In genomic region chr10:26780793-26781601, GRCh38 we compare ENCODE assay signal across 9 cellular contexts.
DNase-seq lines count a peak whose midpoint lies in the region; ATAC-seq and TF ChIP-seq lines count a peak whose summit lies in the region.
"Had no signal": no experiment of that assay in that cellular context is flagged by ENCODE, and none has a peak within 500 bp of the region (broad histone marks: within the 10 kb centered on the region; RNA-seq: fewer than 3 reads in every experiment).

No MANE protein-coding gene starts in this region.

- no peaks in the 10 kb centered on the region for H3K9me3 ChIP-seq in BE2C

- DNase-seq in AG08396 (ENCODE audit: low spot score) (peak; percentile 57), iPS-NIHi7 (ENCODE audit: extremely low spot score) (peak; percentile 41), DMS153 treated with DMSO at 0.1 percent for 48 hours (lab: John Stamatoyannopoulos, UW; ENCODE audit: unreplicated experiment) (no peak), BE2C (no peak), Ammon's horn (ENCODE audit: low spot score) (no peak)
- no peak for DNase-seq in activated T-cell treated with anti-CD3 and anti-CD28 coated beads, Interleukin-2, amount 50 U/mL, for 4 hours

- H3K27me3 Mint-ChIP-seq in activated T-cell treated with anti-CD3 and anti-CD28 coated beads, Interleukin-2, amount 50 U/mL, for 4 hours (ENCODE audit: low read depth): no peaks in the 10 kb centered on the region

- no peaks in the 10 kb centered on the region for H3K4me1 ChIP-seq in BE2C

- peak; percentile 69 for ATAC-seq in GM18867 (IDR thresholded peaks at IDR 0.05; ENCODE audit: unreplicated experiment)
- ATAC-seq in HG03159 (IDR thresholded peaks at IDR 0.05; ENCODE audit: unreplicated experiment): peak; percentile 51
- ATAC-seq in activated T-cell treated with anti-CD3 and anti-CD28 coated beads, Interleukin-2, amount 50 U/mL, for 4 hours: peak; percentile 70 to 77
- ATAC-seq: K562 had no signal

- H3K27me3 ChIP-seq in BE2C: no peaks in the 10 kb centered on the region

- H3K9me3 Mint-ChIP-seq in activated T-cell treated with anti-CD3 and anti-CD28 coated beads, Interleukin-2, amount 50 U/mL, for 4 hours: no peaks in the 10 kb centered on the region

- no peak overlapping the region for H3K4me3 Mint-ChIP-seq in activated T-cell treated with anti-CD3 and anti-CD28 coated beads, Interleukin-2, amount 50 U/mL, for 4 hours

- TF ChIP-seq CTCF in BE2C (IDR thresholded peaks at IDR 0.05; ENCODE audit: low read depth, low read length): no peak

- peaks cover 87% of the 10 kb centered on the region for H3K4me1 Mint-ChIP-seq in activated T-cell treated with anti-CD3 and anti-CD28 coated beads, Interleukin-2, amount 50 U/mL, for 4 hours (ENCODE audit: low read depth)

- H3K36me3 ChIP-seq in BE2C: no peaks in the 10 kb centered on the region

- H3K36me3 Mint-ChIP-seq in activated T-cell treated with anti-CD3 and anti-CD28 coated beads, Interleukin-2, amount 50 U/mL, for 4 hours (ENCODE audit: insufficient read depth): peaks cover 13% of the 10 kb centered on the region

- no peak overlapping the region for H3K4me3 ChIP-seq in BE2C (ENCODE audit: low read depth, low read length)
- H3K4me3 ChIP-seq: K562 had no signal

Comparison
In these comparisons a context has a peak if more than half of its experiments do, and no peak if none do; other contexts are left out.
1. DNase-seq: peak in AG08396 (single experiment) and iPS-NIHi7 (single experiment); none in activated T-cell treated with anti-CD3 and anti-CD28 coated beads, Interleukin-2, amount 50 U/mL, for 4 hours (single experiment), DMS153 treated with DMSO at 0.1 percent for 48 hours (single experiment), BE2C (single experiment) and Ammon's horn (single experiment).
2. Peak in every context shown above with its lines, with median percentiles within 50 percentile points of each other: ATAC-seq.